In genomic region chr11:19076744-19077589, GRCh38 we compare ENCODE assay signal across 1 cellular context.
TF ChIP-seq lines count a peak whose summit lies in the region.

No MANE protein-coding gene starts in this region.

TF ChIP-seq in endothelial cell of umbilical vein, 7 proteins besides CTCF, POLR2A, EP300 and RAD21 (continued from another document):
- no peak for TF ChIP-seq EZH2 (IDR thresholded peaks at IDR 0.05; ENCODE audit: borderline replicate concordance, low read depth, low read length, severe bottlenecking)
- no peak for TF ChIP-seq FOS (IDR thresholded peaks at IDR 0.05; ENCODE audit: borderline replicate concordance, insufficient read depth, low read length)
- TF ChIP-seq MYC (IDR thresholded peaks at IDR 0.05; ENCODE audit: low read depth, low read length): no peak
